Comparison of ENCODE assay signal across 1 cellular context in genomic region chr6:21728141-21728540, GRCh38.
TF ChIP-seq lines count a peak whose summit lies in the region.

No MANE protein-coding gene starts in this region.

TF ChIP-seq in GM23338, 12 proteins besides CTCF, POLR2A, EP300 and RAD21 (continued from another document):
- TF ChIP-seq ZNF462 (CRISPR knock-in tag; IDR thresholded peaks at IDR 0.05), result no peak
- TF ChIP-seq NANOG (IDR thresholded peaks at IDR 0.05; ENCODE audit: borderline replicate concordance), result no peak
- no peak for TF ChIP-seq CREB1 (CRISPR knock-in tag; IDR thresholded peaks at IDR 0.05; ENCODE audit: low read depth)
- no peak for TF ChIP-seq JUNB (IDR thresholded peaks at IDR 0.05; ENCODE audit: unreplicated experiment)
- TF ChIP-seq ZNF331 (CRISPR knock-in tag; IDR thresholded peaks at IDR 0.05; ENCODE audit: low read depth), result no peak
